8 cellular contexts compared by ENCODE assay signal in genomic region chr15:92914768-92915221, GRCh38. TPM values are rescaled to one million over a fixed set of nuclear protein-coding genes. Genes with fewer than 3 reads are reported as not detected.
A peak's percentile ranks its signal among the peaks of the same experiment; 100 is the strongest.
DNase-seq lines count a peak whose midpoint lies in the region; ATAC-seq and TF ChIP-seq lines count a peak whose summit lies in the region.

No MANE protein-coding gene starts in this region.

- DNase-seq in cardiac muscle cell (ENCODE audit: low read depth in 1 of 2, low spot score in 1 of 2), result no peak
- no peak for DNase-seq in left ventricle myocardium superior
- DNase-seq in Panc1 (ENCODE audit: low read depth, low spot score), result no peak
- no peak for DNase-seq in esophagus squamous epithelium (lab: John Stamatoyannopoulos, UW)
- DNase-seq in stimulated activated effector memory CD8-positive, alpha-beta T cell treated with anti-CD3 and anti-CD28 coated beads, Interleukin-12 subunit alpha, Interleukin-12 subunit beta, amount 100 ng/mL, for 72 hours (ENCODE audit: low spot score in 2 of 2), result no peak
- DNase-seq in substantia nigra (lab: John Stamatoyannopoulos, UW), result no peak

- H3K27ac ChIP-seq in cardiac muscle cell, result peak overlapping the region; percentile 89
- peak overlapping the region; percentile 97 for H3K27ac ChIP-seq in Panc1 (ENCODE audit: low read length)
- H3K27ac ChIP-seq in esophagus squamous epithelium, result peak overlapping the region; percentile 70 to 100 (median 82)
- no peak overlapping the region for H3K27ac ChIP-seq in substantia nigra (ENCODE audit: low read depth, low read length, poor library complexity, severe bottlenecking)

- H3K9me3 Mint-ChIP-seq in stimulated activated effector memory CD8-positive, alpha-beta T cell treated with anti-CD3 and anti-CD28 coated beads, Interleukin-12 subunit alpha, Interleukin-12 subunit beta, amount 100 ng/mL, for 72 hours, result no peaks in the 10 kb centered on the region

- ATAC-seq in left ventricle myocardium superior (no peak), Panc1 (peak; percentile 44), HG02870 (IDR thresholded peaks at IDR 0.05; ENCODE audit: unreplicated experiment) (no peak), GM18873 (IDR thresholded peaks at IDR 0.05; ENCODE audit: low FRiP score, unreplicated experiment) (no peak)
- ATAC-seq in stimulated activated effector memory CD8-positive, alpha-beta T cell treated with anti-CD3 and anti-CD28 coated beads, Interleukin-12 subunit alpha, Interleukin-12 subunit beta, amount 100 ng/mL, for 72 hours, result peak; percentile 68

- no peak overlapping the region for H3K4me3 ChIP-seq in cardiac muscle cell
- H3K4me3 ChIP-seq in Panc1 (ENCODE audit: low read depth in 2 of 2, low read length in 2 of 2), result peak overlapping the region in 1 of 2 experiments; percentile 14; a peak in 1 of 4 replicates
- peak overlapping the region in 2 of 4 donors; percentile 15 to 40 for H3K4me3 ChIP-seq in esophagus squamous epithelium

- H3K4me3 Mint-ChIP-seq in stimulated activated effector memory CD8-positive, alpha-beta T cell treated with anti-CD3 and anti-CD28 coated beads, Interleukin-12 subunit alpha, Interleukin-12 subunit beta, amount 100 ng/mL, for 72 hours, result peak overlapping the region; percentile 84

- H3K27ac Mint-ChIP-seq in stimulated activated effector memory CD8-positive, alpha-beta T cell treated with anti-CD3 and anti-CD28 coated beads, Interleukin-12 subunit alpha, Interleukin-12 subunit beta, amount 100 ng/mL, for 72 hours, result peak overlapping the region; percentile 100

- no peak for TF ChIP-seq POLR2A in esophagus squamous epithelium (IDR thresholded peaks at IDR 0.05)

- H3K9me3 ChIP-seq in cardiac muscle cell (ENCODE audit: low read depth) (no peaks in the 10 kb centered on the region), Panc1 (ENCODE audit: control insufficient read depth, insufficient read depth, low read depth, low read length) (no peaks in the 10 kb centered on the region), esophagus squamous epithelium (no peaks in the 10 kb centered on the region)

- H3K4me1 Mint-ChIP-seq in stimulated activated effector memory CD8-positive, alpha-beta T cell treated with anti-CD3 and anti-CD28 coated beads, Interleukin-12 subunit alpha, Interleukin-12 subunit beta, amount 100 ng/mL, for 72 hours, result peaks cover 81% of the 10 kb centered on the region

- intact Hi-C loops in left ventricle myocardium superior (cut with micrococcal nuclease), result loop anchor here (10.0 kb wide), 1 partner anchor 110 kb away; no protein-coding TSS in a partner anchor
- intact Hi-C loops in Panc1 (cut with micrococcal nuclease; ENCODE audit: unreplicated experiment), result loop anchor here (5.0 kb wide), 1 partner anchor 107 kb away; no protein-coding TSS in a partner anchor
- intact Hi-C loops in esophagus squamous epithelium (cut with DNase I), result loop anchor here (5.0 kb wide), 1 partner anchor 107 kb away; no protein-coding TSS in a partner anchor

- TF ChIP-seq CTCF in cardiac muscle cell (IDR thresholded peaks at IDR 0.05; ENCODE audit: low read depth, low read length) (no peak), Panc1 (IDR thresholded peaks at IDR 0.05) (no peak), esophagus squamous epithelium (IDR thresholded peaks at IDR 0.05) (no peak)

- CTCF ChIA-PET in Panc1 (lab: Charles Lee), result interaction anchor here (0.9 kb wide), 1 partner anchor 113 kb away, joined by 4 read pairs; no protein-coding TSS in a partner anchor

- H3K27me3 ChIP-seq in cardiac muscle cell (no peaks in the 10 kb centered on the region), Panc1 (ENCODE audit: control insufficient read depth, insufficient read depth, low read length) (no peaks in the 10 kb centered on the region), esophagus squamous epithelium (no peaks in the 10 kb centered on the region)

- H3K36me3 Mint-ChIP-seq in stimulated activated effector memory CD8-positive, alpha-beta T cell treated with anti-CD3 and anti-CD28 coated beads, Interleukin-12 subunit alpha, Interleukin-12 subunit beta, amount 100 ng/mL, for 72 hours, result peaks cover 94% of the 10 kb centered on the region

- POLR2A ChIA-PET in Panc1 (lab: Charles Lee), result interaction anchor here (0.7 to 2.0 kb wide), 4 partner anchors 15 to 111 kb away, joined by 4 to 8 read pairs (median 6); partner anchors contain the start of gene CHD2

- BruUV-seq in Panc1 (replicated peaks; lab: Mats Ljungman, UMichigan), result no TSS peak

- in situ Hi-C loops in Panc1 (cut with HindIII; ENCODE audit: low pct_unique_long_range_greater_than_20kb, low sequenced_read_pairs), result no loop called here

- 50 to 52% methylated on average over 4 of the region's 4 CpGs for WGBS in esophagus squamous epithelium, 2 donors

- no peaks in the 10 kb centered on the region for H3K36me3 ChIP-seq in cardiac muscle cell
- no peaks in the 10 kb centered on the region; the same call in 1 of the 2 replicates for H3K36me3 ChIP-seq in Panc1 (ENCODE audit: control insufficient read depth, insufficient read depth, low read length)
- peaks cover 0 to 12% (median 0%) of the 10 kb centered on the region in 3 donors for H3K36me3 ChIP-seq in esophagus squamous epithelium

- peaks cover 31% of the 10 kb centered on the region for H3K4me1 ChIP-seq in cardiac muscle cell (ENCODE audit: low read depth)
- peaks cover 91% of the 10 kb centered on the region for H3K4me1 ChIP-seq in Panc1 (ENCODE audit: control insufficient read depth, insufficient read depth, low read length)
- H3K4me1 ChIP-seq in esophagus squamous epithelium, result peaks cover 38 to 100% (median 79%) of the 10 kb centered on the region in 3 donors

RNA-seq across cellular contexts. Expression of gene CHD2, which starts 14.7 kb away (rescaled TPM):
- total RNA-seq in cardiac muscle cell, result 49.5 and 118 TPM in 2 replicates
- 60.8 and 90.6 TPM in 2 replicates for polyA plus RNA-seq in cardiac muscle cell
- 57.2 TPM for total RNA-seq in left ventricle myocardium superior
- total RNA-seq in Panc1 (2021; ENCODE audit: unreplicated experiment), result 81.8 TPM
- polyA plus RNA-seq in Panc1 (2012; ENCODE audit: insufficient read length), result 43.9 TPM
- 100 to 1,000 TPM in 1 of 4 donors, 10 to 100 TPM in 3; 36.1 to 132 (median 74.8) TPM for total RNA-seq in esophagus squamous epithelium

Comparison
In these comparisons a context has a peak if more than half of its experiments do, and no peak if none do; other contexts are left out.
1. ATAC-seq: peak in Panc1 (single experiment) and stimulated activated effector memory CD8-positive, alpha-beta T cell treated with anti-CD3 and anti-CD28 coated beads, Interleukin-12 subunit alpha, Interleukin-12 subunit beta, amount 100 ng/mL, for 72 hours (single experiment); none in left ventricle myocardium superior (single experiment), HG02870 (single experiment) and GM18873 (single experiment).